ENCODE assay signal across 2 cellular contexts in genomic region chr14:65224799-65225198, GRCh38.
TF ChIP-seq lines count a peak whose summit lies in the region.

No MANE protein-coding gene starts in this region.

TF ChIP-seq in GM12878, 131 proteins besides CTCF, POLR2A, EP300 and RAD21 (continued from another document):
- TF ChIP-seq MAX (IDR thresholded peaks at IDR 0.05; ENCODE audit: low read depth, low read length) = no peak
- TF ChIP-seq ZBTB33 (IDR thresholded peaks at IDR 0.05) = no peak
- peak; percentile 88 for TF ChIP-seq EED (IDR thresholded peaks at IDR 0.05; ENCODE audit: low read depth)
- 0 out of 4 replicates have a peak, but pooled peaks of 1 of the 2 experiments have one; percentile 0 for TF ChIP-seq IKZF2 (IDR thresholded peaks at IDR 0.05)
- no peak for TF ChIP-seq ZNF207 (IDR thresholded peaks at IDR 0.05; ENCODE audit: borderline replicate concordance)
- no peak for TF ChIP-seq SKIL (IDR thresholded peaks at IDR 0.05; ENCODE audit: low read depth, poor library complexity, severe bottlenecking)

TF ChIP-seq in WTC11, 78 proteins besides CTCF, POLR2A, EP300 and RAD21 (continued from another document):
- TF ChIP-seq STAT6 (CRISPR knock-in tag; conservative IDR thresholded peaks at IDR 0.05; ENCODE audit: low read depth) = no peak
- TF ChIP-seq FOXJ3 (CRISPR knock-in tag; IDR thresholded peaks at IDR 0.05; ENCODE audit: borderline replicate concordance) = no peak
- TF ChIP-seq ZNF423 (CRISPR knock-in tag; IDR thresholded peaks at IDR 0.05) = no peak
- no peak for TF ChIP-seq USF1 (CRISPR knock-in tag; IDR thresholded peaks at IDR 0.05)
- no peak for TF ChIP-seq ZBTB43 (CRISPR knock-in tag; IDR thresholded peaks at IDR 0.05)
- TF ChIP-seq EMX1 (CRISPR knock-in tag; IDR thresholded peaks at IDR 0.05) = no peak
- no peak for TF ChIP-seq ZSCAN18 (CRISPR knock-in tag; IDR thresholded peaks at IDR 0.05)
TF ChIP-seq in WTC11: peak in this region for 0.
